1 cellular context compared by ENCODE assay signal in the genomic region with DNA sequence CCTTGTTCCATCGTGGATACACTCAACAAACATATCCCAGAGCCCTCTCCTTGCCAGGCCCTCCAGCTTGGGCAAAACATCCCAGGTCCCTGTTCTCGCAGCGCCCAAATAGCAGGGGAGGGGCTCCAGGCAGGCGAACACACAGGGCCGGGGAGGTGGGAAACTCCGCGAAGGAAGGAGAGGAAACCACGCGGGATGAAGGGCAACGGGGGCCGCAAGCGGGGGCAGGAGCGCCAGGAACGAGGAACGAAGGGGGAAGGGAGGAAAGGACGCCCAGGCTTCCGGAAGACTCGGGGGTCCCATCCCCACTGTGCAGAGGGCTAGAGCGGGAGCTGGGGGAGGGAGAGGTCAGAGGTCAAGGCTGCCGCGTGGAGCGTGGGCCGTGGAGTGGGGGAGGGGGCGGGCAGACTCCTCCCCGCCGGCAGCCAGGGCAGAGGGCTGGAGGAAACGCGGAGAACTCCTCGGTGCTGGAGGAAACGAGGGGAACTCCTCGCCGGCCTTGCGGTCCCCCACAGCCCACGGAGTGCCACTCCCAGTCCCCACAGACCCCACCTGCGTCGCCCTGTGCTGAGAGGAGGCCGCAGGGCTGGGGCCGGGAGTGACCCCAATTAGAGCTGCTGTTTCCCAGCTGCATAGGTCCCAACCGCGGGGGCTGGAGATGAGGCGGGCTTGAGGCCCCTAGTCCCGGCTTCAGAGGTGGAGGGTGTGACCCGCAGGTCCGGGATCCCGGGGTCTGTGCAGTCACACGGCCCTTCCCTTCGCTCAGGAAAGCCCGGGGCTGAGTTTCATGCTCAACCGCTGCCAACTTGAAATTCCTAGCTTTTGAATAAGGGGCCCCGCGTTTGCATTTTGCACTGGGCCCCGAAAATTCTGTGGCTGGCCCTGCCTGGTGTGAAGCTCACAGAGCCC.
TF ChIP-seq lines count a peak whose summit lies in the region.

No MANE protein-coding gene starts in this region.

TF ChIP-seq in HEK293, 187 proteins besides CTCF, POLR2A, EP300 and RAD21 (continued from another document):
- TF ChIP-seq, protein P1, sequence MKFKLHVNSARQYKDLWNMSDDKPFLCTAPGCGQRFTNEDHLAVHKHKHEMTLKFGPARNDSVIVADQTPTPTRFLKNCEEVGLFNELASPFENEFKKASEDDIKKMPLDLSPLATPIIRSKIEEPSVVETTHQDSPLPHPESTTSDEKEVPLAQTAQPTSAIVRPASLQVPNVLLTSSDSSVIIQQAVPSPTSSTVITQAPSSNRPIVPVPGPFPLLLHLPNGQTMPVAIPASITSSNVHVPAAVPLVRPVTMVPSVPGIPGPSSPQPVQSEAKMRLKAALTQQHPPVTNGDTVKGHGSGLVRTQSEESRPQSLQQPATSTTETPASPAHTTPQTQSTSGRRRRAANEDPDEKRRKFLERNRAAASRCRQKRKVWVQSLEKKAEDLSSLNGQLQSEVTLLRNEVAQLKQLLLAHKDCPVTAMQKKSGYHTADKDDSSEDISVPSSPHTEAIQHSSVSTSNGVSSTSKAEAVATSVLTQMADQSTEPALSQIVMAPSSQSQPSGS (tag by site-specific recombination; IDR thresholded peaks at IDR 0.05; ENCODE audit: low read depth), result no peak
- TF ChIP-seq SP7 (tag by site-specific recombination; IDR thresholded peaks at IDR 0.05) (0 out of 2 replicates have a peak, but pooled peaks have one; percentile 27), MYNN (tag by site-specific recombination; IDR thresholded peaks at IDR 0.05; ENCODE audit: borderline replicate concordance) (no peak), ZBTB1 (tag by site-specific recombination; IDR thresholded peaks at IDR 0.05) (no peak), ZNF596 (tag by site-specific recombination; IDR thresholded peaks at IDR 0.05) (no peak), ZNF223 (tag by site-specific recombination; IDR thresholded peaks at IDR 0.05) (no peak), ZNF529 (tag by site-specific recombination; IDR thresholded peaks at IDR 0.05; ENCODE audit: insufficient replicate concordance) (peak; percentile 52), SETDB1 (IDR thresholded peaks at IDR 0.05; ENCODE audit: insufficient read length, low read length) (no peak), ZNF202 (tag by site-specific recombination; IDR thresholded peaks at IDR 0.05; ENCODE audit: borderline replicate concordance) (peak; percentile 98), ZNF211 (tag by site-specific recombination; IDR thresholded peaks at IDR 0.05; ENCODE audit: low read depth) (no peak), ZNF654 (tag by site-specific recombination; IDR thresholded peaks at IDR 0.05; ENCODE audit: low read depth) (no peak), ZNF600 (tag by site-specific recombination; IDR thresholded peaks at IDR 0.05) (no peak), SP2 (tag by site-specific recombination; IDR thresholded peaks at IDR 0.05) (peak; percentile 34; the same call in 1 of the 2 replicates), ZNF792 (tag by site-specific recombination; IDR thresholded peaks at IDR 0.05) (no peak), BCL11A (tag by site-specific recombination; IDR thresholded peaks at IDR 0.05; ENCODE audit: low read depth) (peak; percentile 57; the same call in 1 of the 2 replicates), ZNF707 (tag by site-specific recombination; IDR thresholded peaks at IDR 0.05) (no peak)
- TF ChIP-seq, protein P2, sequence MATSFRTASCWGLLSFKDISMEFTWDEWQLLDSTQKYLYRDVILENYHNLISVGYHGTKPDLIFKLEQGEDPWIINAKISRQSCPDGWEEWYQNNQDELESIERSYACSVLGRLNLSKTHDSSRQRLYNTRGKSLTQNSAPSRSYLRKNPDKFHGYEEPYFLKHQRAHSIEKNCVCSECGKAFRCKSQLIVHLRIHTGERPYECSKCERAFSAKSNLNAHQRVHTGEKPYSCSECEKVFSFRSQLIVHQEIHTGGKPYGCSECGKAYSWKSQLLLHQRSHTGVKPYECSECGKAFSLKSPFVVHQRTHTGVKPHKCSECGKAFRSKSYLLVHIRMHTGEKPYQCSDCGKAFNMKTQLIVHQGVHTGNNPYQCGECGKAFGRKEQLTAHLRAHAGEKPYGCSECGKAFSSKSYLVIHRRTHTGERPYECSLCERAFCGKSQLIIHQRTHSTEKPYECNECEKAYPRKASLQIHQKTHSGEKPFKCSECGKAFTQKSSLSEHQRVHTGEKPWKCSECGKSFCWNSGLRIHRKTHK (tag by site-specific recombination; IDR thresholded peaks at IDR 0.05), result no peak
- TF ChIP-seq, protein P3, sequence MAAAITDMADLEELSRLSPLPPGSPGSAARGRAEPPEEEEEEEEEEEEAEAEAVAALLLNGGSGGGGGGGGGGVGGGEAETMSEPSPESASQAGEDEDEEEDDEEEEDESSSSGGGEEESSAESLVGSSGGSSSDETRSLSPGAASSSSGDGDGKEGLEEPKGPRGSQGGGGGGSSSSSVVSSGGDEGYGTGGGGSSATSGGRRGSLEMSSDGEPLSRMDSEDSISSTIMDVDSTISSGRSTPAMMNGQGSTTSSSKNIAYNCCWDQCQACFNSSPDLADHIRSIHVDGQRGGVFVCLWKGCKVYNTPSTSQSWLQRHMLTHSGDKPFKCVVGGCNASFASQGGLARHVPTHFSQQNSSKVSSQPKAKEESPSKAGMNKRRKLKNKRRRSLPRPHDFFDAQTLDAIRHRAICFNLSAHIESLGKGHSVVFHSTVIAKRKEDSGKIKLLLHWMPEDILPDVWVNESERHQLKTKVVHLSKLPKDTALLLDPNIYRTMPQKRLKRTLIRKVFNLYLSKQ (tag by site-specific recombination; IDR thresholded peaks at IDR 0.05; ENCODE audit: borderline replicate concordance), result no peak
- TF ChIP-seq, protein P4, sequence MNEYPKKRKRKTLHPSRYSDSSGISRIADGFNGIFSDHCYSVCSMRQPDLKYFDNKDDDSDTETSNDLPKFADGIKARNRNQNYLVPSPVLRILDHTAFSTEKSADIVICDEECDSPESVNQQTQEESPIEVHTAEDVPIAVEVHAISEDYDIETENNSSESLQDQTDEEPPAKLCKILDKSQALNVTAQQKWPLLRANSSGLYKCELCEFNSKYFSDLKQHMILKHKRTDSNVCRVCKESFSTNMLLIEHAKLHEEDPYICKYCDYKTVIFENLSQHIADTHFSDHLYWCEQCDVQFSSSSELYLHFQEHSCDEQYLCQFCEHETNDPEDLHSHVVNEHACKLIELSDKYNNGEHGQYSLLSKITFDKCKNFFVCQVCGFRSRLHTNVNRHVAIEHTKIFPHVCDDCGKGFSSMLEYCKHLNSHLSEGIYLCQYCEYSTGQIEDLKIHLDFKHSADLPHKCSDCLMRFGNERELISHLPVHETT (tag by site-specific recombination; IDR thresholded peaks at IDR 0.05), result no peak
- TF ChIP-seq, protein P5, sequence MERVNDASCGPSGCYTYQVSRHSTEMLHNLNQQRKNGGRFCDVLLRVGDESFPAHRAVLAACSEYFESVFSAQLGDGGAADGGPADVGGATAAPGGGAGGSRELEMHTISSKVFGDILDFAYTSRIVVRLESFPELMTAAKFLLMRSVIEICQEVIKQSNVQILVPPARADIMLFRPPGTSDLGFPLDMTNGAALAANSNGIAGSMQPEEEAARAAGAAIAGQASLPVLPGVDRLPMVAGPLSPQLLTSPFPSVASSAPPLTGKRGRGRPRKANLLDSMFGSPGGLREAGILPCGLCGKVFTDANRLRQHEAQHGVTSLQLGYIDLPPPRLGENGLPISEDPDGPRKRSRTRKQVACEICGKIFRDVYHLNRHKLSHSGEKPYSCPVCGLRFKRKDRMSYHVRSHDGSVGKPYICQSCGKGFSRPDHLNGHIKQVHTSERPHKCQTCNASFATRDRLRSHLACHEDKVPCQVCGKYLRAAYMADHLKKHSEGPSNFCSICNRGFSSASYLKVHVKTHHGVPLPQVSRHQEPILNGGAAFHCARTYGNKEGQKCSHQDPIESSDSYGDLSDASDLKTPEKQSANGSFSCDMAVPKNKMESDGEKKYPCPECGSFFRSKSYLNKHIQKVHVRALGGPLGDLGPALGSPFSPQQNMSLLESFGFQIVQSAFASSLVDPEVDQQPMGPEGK (tag by site-specific recombination; IDR thresholded peaks at IDR 0.05), result peak; percentile 63; the same call in 1 of the 2 replicates
